11 cellular contexts compared by ENCODE assay signal in the genomic region with DNA sequence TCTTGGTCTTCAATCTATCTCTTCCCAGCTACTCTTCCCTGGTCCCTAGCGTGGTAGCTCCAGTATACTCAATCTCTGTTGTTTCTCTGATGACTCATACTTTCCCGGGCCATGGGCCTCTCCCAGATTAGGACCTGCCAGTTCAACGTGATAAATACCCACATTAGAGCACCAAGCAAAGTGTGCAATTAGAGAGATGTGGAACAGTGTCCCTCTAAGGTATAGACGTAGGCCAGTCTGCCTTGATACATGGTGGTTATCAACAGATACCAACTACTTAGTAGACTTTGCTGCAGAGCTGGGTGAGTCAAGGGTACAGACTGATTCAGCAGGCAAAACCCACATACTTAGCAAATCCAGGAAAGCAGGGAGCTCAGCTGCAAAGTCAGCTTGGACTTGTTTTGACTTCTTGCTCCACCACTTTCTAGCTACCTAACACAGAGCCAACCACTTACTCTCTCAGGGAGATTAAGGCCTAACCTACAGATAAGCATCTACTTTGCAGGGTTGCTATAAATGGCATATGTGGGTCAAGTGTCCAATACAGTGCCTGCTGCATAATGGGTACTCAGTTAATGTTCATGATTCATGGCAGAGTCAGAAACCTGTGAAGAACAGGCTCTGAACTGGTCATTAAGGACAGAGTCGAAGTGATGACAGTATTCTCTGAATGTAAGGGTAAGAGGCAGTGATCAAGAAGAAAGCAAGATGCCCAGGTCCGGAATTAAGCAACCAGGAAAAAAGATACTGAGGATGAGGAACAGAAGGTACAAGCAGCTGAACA.
A peak's percentile ranks its signal among the peaks of the same experiment; 100 is the strongest.
DNase-seq lines count a peak whose midpoint lies in the region; ATAC-seq and TF ChIP-seq lines count a peak whose summit lies in the region.
"Had no signal": no experiment of that assay in that cellular context is flagged by ENCODE, and none has a peak within 500 bp of the region (broad histone marks: within the 10 kb centered on the region; RNA-seq: fewer than 3 reads in every experiment).

No MANE protein-coding gene starts in this region.

- H3K9ac ChIP-seq in HCT116 (ENCODE audit: low read length) = no peak overlapping the region
- H3K9ac ChIP-seq in fibroblast of lung (ENCODE audit: insufficient read depth, low read length) = no peak overlapping the region

- H3F3A ChIP-seq in PC-9 (ENCODE audit: insufficient read depth, low read depth) = peaks cover 38% of the 10 kb centered on the region

- H3K27ac Mint-ChIP-seq in stimulated activated memory B cell treated with anti-CD40 and anti-IgM and Interleukin-4, amounts not matched to agents 10 μg/mL and 1 μg/mL and 100 μg/mL, for 72 hours = no peak overlapping the region
- H3K27ac Mint-ChIP-seq: activated CD4-positive, alpha-beta T cell treated with anti-CD3 and anti-CD28 coated beads, Interleukin-2, amount 10 ng/mL, durations not matched to agents 7 days and 5 days had no signal

- no peak for TF ChIP-seq RAD21 in HCT116 (IDR thresholded peaks at IDR 0.05; ENCODE audit: low read depth)

- no peaks in the 10 kb centered on the region for H3K27me3 Mint-ChIP-seq in stimulated activated memory B cell treated with anti-CD40 and anti-IgM and Interleukin-4, amounts not matched to agents 10 μg/mL and 1 μg/mL and 100 μg/mL, for 72 hours
- H3K27me3 Mint-ChIP-seq: activated CD4-positive, alpha-beta T cell treated with anti-CD3 and anti-CD28 coated beads, Interleukin-2, amount 10 ng/mL, durations not matched to agents 7 days and 5 days; brain had no signal

- ATAC-seq in HCT116 = peak; percentile 87
- ATAC-seq in GM21381 (IDR thresholded peaks at IDR 0.05; ENCODE audit: unreplicated experiment) = no peak
- ATAC-seq in stimulated activated memory B cell treated with anti-CD40 and anti-IgM and Interleukin-4, amounts not matched to agents 10 μg/mL and 1 μg/mL and 100 μg/mL, for 72 hours = no peak

- H3K4me3 ChIP-seq in HCT116 (replicated peaks in 1 of 2; ENCODE audit: low read depth in 1 of 2, low read length in 2 of 2) (no peak overlapping the region), PC-9 (no peak overlapping the region), fibroblast of lung (replicated peaks in 1 of 4; ENCODE audit: control extremely low read depth in 1 of 4, insufficient read depth in 1 of 4, low read depth in 3 of 4, low read length in 4 of 4) (no peak overlapping the region)
- H3K4me3 ChIP-seq: vagina had no signal

- H3K9me2 ChIP-seq in HCT116 (ENCODE audit: insufficient read depth) (no peaks in the 10 kb centered on the region), PC-9 (ENCODE audit: insufficient read depth) (0 out of 2 replicates have a peak, but pooled peaks cover 4% of the 10 kb centered on the region)

- H4K20me1 ChIP-seq in HCT116 (ENCODE audit: insufficient read depth) (no peaks in the 10 kb centered on the region), PC-9 (ENCODE audit: insufficient read depth) (no peaks in the 10 kb centered on the region), fibroblast of lung (ENCODE audit: control insufficient read depth, extremely low read depth, insufficient read depth, low read length) (no peaks in the 10 kb centered on the region)

- no peak for TF ChIP-seq POLR2A in HCT116 (IDR thresholded peaks at IDR 0.05; ENCODE audit: borderline replicate concordance, extremely low read depth, insufficient read depth, insufficient read length)

- H3K27me3 ChIP-seq in HCT116 (ENCODE audit: insufficient read depth, low read length) = no peaks in the 10 kb centered on the region
- H3K27me3 ChIP-seq in PC-9 (ENCODE audit: insufficient read depth, low read depth) = no peaks in the 10 kb centered on the region
- H3K27me3 ChIP-seq in fibroblast of lung (ENCODE audit: control insufficient read depth, insufficient read depth, low read length) = no peaks in the 10 kb centered on the region
- H3K27me3 ChIP-seq: vagina had no signal

- CTCF ChIA-PET in HCT116 (lab: Charles Lee) = interaction anchor here (1.2 to 1.5 kb wide), 2 partner anchors 444 to 449 kb away, joined by 4 to 5 read pairs; no protein-coding TSS in a partner anchor
- CTCF ChIA-PET in PC-9 (lab: Charles Lee) = interaction anchor here (0.6 kb wide), 1 partner anchor 82 kb away, joined by 3 read pairs; no protein-coding TSS in a partner anchor

- H3K36me3 Mint-ChIP-seq in stimulated activated memory B cell treated with anti-CD40 and anti-IgM and Interleukin-4, amounts not matched to agents 10 μg/mL and 1 μg/mL and 100 μg/mL, for 72 hours = no peaks in the 10 kb centered on the region

- RAD21 ChIA-PET in HCT116 (lab: Charles Lee; ENCODE audit: low non-redundant PET in 1 of 2, low total read pairs in 2 of 2, uncharacterized antibody in 2 of 2, unreplicated experiment in 2 of 2) = no interaction called here

- H3K9me3 ChIP-seq in HCT116 (ENCODE audit: control insufficient read depth in 1 of 2, insufficient read depth in 1 of 2, low read depth in 1 of 2, low read length in 2 of 2) (no peaks in the 10 kb centered on the region), PC-9 (ENCODE audit: insufficient read depth, low read depth) (no peaks in the 10 kb centered on the region), fibroblast of lung (ENCODE audit: control insufficient read depth, insufficient read depth, low read depth, low read length) (no peaks in the 10 kb centered on the region)
- H3K9me3 ChIP-seq: vagina had no signal

- peak; percentile 43 for DNase-seq in HCT116 (ENCODE audit: low read depth, low spot score)
- DNase-seq in PC-9 = peak in 1 of 2 experiments; percentile 94
- peak; percentile 7 to 72 for DNase-seq in fibroblast of lung (ENCODE audit: low read depth in 2 of 2)
- peak; percentile 24 for DNase-seq in myocyte (ENCODE audit: low read depth)
- DNase-seq in stimulated activated CD4-positive, alpha-beta T cell treated with anti-CD3 and anti-CD28 coated beads, Interleukin-1b, Interleukin-23, amount 100 ng/mL, for 48 hours = no peak
- no peak for DNase-seq in DMS 273 treated with DMSO at 0.1 percent for 48 hours (lab: John Stamatoyannopoulos, UW)
- DNase-seq: activated CD4-positive, alpha-beta T cell treated with anti-CD3 and anti-CD28 coated beads, Interleukin-2, amount 10 ng/mL, durations not matched to agents 7 days and 5 days had no signal

- no peaks in the 10 kb centered on the region for H3K36me3 ChIP-seq in HCT116 (ENCODE audit: control insufficient read depth in 1 of 2, insufficient read depth in 2 of 2, low read length in 2 of 2)
- no peaks in the 10 kb centered on the region for H3K36me3 ChIP-seq in PC-9 (ENCODE audit: low read depth)
- H3K36me3 ChIP-seq in fibroblast of lung (ENCODE audit: control insufficient read depth, insufficient read depth, low read length) = no peaks in the 10 kb centered on the region
- H3K36me3 ChIP-seq: vagina had no signal

- TF ChIP-seq CTCF in HCT116 (IDR thresholded peaks at IDR 0.05 in 2 of 3, conservative IDR thresholded peaks at IDR 0.05 in 1 of 3; ENCODE audit: borderline replicate concordance in 1 of 3, insufficient read depth in 1 of 3, low read depth in 2 of 3, low read length in 2 of 3) (no peak), PC-9 (conservative IDR thresholded peaks at IDR 0.05) (no peak), fibroblast of lung (conservative IDR thresholded peaks at IDR 0.05 in 1 of 2, IDR thresholded peaks at IDR 0.05 in 1 of 2; ENCODE audit: low read depth in 1 of 2, low read length in 2 of 2) (no peak)

- H3K79me2 ChIP-seq in HCT116 (ENCODE audit: insufficient read depth, low read length) (no peaks in the 10 kb centered on the region), PC-9 (ENCODE audit: low read depth) (no peaks in the 10 kb centered on the region), fibroblast of lung (ENCODE audit: control insufficient read depth, insufficient read depth, low read length) (no peaks in the 10 kb centered on the region)

- peak overlapping the region; percentile 46 for H3K4me2 ChIP-seq in HCT116 (ENCODE audit: low read length)
- H3K4me2 ChIP-seq in PC-9 = peak overlapping the region; percentile 40
- no peak overlapping the region for H3K4me2 ChIP-seq in fibroblast of lung (ENCODE audit: extremely low read depth, insufficient read depth, low read length)

- no peaks in the 10 kb centered on the region for H3K9me3 Mint-ChIP-seq in stimulated activated memory B cell treated with anti-CD40 and anti-IgM and Interleukin-4, amounts not matched to agents 10 μg/mL and 1 μg/mL and 100 μg/mL, for 72 hours
- H3K9me3 Mint-ChIP-seq: activated CD4-positive, alpha-beta T cell treated with anti-CD3 and anti-CD28 coated beads, Interleukin-2, amount 10 ng/mL, durations not matched to agents 7 days and 5 days; brain had no signal

- H3K4me1 ChIP-seq in HCT116 (ENCODE audit: control insufficient read depth in 1 of 2, insufficient read depth in 2 of 2, low read length in 2 of 2) = peaks cover 8 to 27% of the 10 kb centered on the region in 2 experiments
- peaks cover 43% of the 10 kb centered on the region for H3K4me1 ChIP-seq in PC-9 (replicated peaks; ENCODE audit: insufficient read depth)
- no peaks in the 10 kb centered on the region for H3K4me1 ChIP-seq in fibroblast of lung (ENCODE audit: control insufficient read depth, extremely low read depth, insufficient read depth, low read length)

- POLR2A ChIA-PET in HCT116 (lab: Charles Lee) = interaction anchor here (1.2 kb wide), 1 partner anchor 11 kb away, joined by 3 read pairs; no protein-coding TSS in a partner anchor
- POLR2A ChIA-PET in PC-9 (lab: Charles Lee; ENCODE audit: unreplicated experiment) = no interaction called here

- BruUV-seq in HCT116 (replicated peaks; lab: Mats Ljungman, UMichigan) = no TSS peak
- BruUV-seq in PC-9 (replicated peaks; lab: Mats Ljungman, UMichigan) = no TSS peak

- intact Hi-C loops in HCT116 (cut with micrococcal nuclease) (no loop called here), PC-9 (cut with micrococcal nuclease; ENCODE audit: unreplicated experiment) (no loop called here)

- no peak overlapping the region for H2AFZ ChIP-seq in HCT116 (ENCODE audit: low read depth, low read length, poor library complexity, severe bottlenecking)
- H2AFZ ChIP-seq in PC-9 = no peak overlapping the region
- H2AFZ ChIP-seq in fibroblast of lung (ENCODE audit: low read length) = no peak overlapping the region

- H3K4me1 Mint-ChIP-seq in stimulated activated memory B cell treated with anti-CD40 and anti-IgM and Interleukin-4, amounts not matched to agents 10 μg/mL and 1 μg/mL and 100 μg/mL, for 72 hours = no peaks in the 10 kb centered on the region
- H3K4me1 Mint-ChIP-seq: activated CD4-positive, alpha-beta T cell treated with anti-CD3 and anti-CD28 coated beads, Interleukin-2, amount 10 ng/mL, durations not matched to agents 7 days and 5 days had no signal

- H3K4me3 Mint-ChIP-seq in stimulated activated memory B cell treated with anti-CD40 and anti-IgM and Interleukin-4, amounts not matched to agents 10 μg/mL and 1 μg/mL and 100 μg/mL, for 72 hours = no peak overlapping the region
- H3K4me3 Mint-ChIP-seq: activated CD4-positive, alpha-beta T cell treated with anti-CD3 and anti-CD28 coated beads, Interleukin-2, amount 10 ng/mL, durations not matched to agents 7 days and 5 days; brain had no signal

- H3K27ac ChIP-seq in HCT116 (ENCODE audit: low read depth, low read length) = no peak overlapping the region
- peak overlapping the region; percentile 68 for H3K27ac ChIP-seq in PC-9
- no peak overlapping the region for H3K27ac ChIP-seq in fibroblast of lung (ENCODE audit: insufficient read depth, low read length)
- H3K27ac ChIP-seq: vagina had no signal

TF ChIP-seq in HCT116, 20 proteins besides CTCF, POLR2A, EP300 and RAD21 (continues in another document):
- peak; percentile 83 for TF ChIP-seq FOSL1 (IDR thresholded peaks at IDR 0.05; ENCODE audit: low read depth)

Comparison
In these comparisons a context has a peak if more than half of its experiments do, and no peak if none do; other contexts are left out.
1. DNase-seq: peak in HCT116 (single experiment), fibroblast of lung (2 of 2) and myocyte (single experiment); none in stimulated activated CD4-positive, alpha-beta T cell treated with anti-CD3 and anti-CD28 coated beads, Interleukin-1b, Interleukin-23, amount 100 ng/mL, for 48 hours (single experiment) and DMS 273 treated with DMSO at 0.1 percent for 48 hours (single experiment).